In the genomic region with DNA sequence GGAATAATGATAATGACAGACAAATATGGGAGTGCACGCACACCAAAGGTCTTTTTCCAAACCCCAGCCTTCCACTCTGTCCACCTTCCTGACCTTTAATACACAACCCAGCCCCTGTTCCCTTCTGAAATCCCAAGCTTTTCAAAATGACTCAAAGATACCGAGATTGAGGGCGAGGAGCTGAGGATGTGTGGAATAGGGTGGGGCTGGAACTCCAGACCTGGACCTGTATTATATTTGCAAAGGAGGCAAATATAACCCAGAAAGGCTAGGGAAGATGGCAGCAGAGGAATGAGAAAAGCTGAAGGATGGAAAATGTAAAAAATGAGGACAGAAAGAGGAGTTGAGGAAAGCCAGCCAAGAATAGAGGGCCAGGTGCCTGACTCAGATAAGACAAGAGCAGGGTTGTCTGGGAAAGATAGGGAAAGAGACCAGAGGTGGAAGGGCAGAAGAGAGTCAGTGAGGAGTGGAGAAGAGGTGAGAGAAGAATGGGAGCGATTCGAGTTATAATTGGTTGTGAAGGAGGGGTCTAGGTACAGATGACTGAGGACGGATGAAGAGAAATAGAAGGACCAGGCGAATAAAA, we compare ENCODE assay signal across 8 cellular contexts. TPM values are rescaled to one million over a fixed set of nuclear protein-coding genes. Genes with fewer than 3 reads are reported as not detected.
DNase-seq lines count a peak whose midpoint lies in the region; ATAC-seq and TF ChIP-seq lines count a peak whose summit lies in the region.

No MANE protein-coding gene starts in this region.

- peaks cover 23% of the 10 kb centered on the region for H3K9me1 ChIP-seq in IMR-90 (ENCODE audit: insufficient read depth, low read length)

- ATAC-seq in IMR-90 (ENCODE audit: low read depth) = no peak
- no peak for ATAC-seq in lung (ENCODE audit: insufficient read depth, low FRiP score)
- ATAC-seq in GM21717 (IDR thresholded peaks at IDR 0.05; ENCODE audit: unreplicated experiment) = no peak

- peak overlapping the region; percentile 16 for H4K5ac ChIP-seq in IMR-90 (ENCODE audit: low read depth, low read length)

- 40% methylated on average over 2 of the region's 7 CpGs; no CpG with 5 or more reads in 1 of the 2 experiments for WGBS in IMR-90 (ENCODE audit: extremely low coverage in 2 of 2, insufficient read length in 1 of 2), 2 experiments
- WGBS in lung, 2 donors = 33 to 46% methylated on average over 7 of the region's 7 CpGs

- peak overlapping the region; percentile 97 for H3K14ac ChIP-seq in IMR-90 (replicated peaks; ENCODE audit: low read depth, low read length)

- dilution Hi-C loops in IMR-90 (cut with HindIII; ENCODE audit: low sequenced_read_pairs, unreplicated experiment) = no loop called here

- H3K27me3 ChIP-seq in IMR-90 (ENCODE audit: control insufficient read depth, insufficient read depth, low read length) (no peaks in the 10 kb centered on the region), lung (ENCODE audit: control insufficient read depth, insufficient read depth) (no peaks in the 10 kb centered on the region), BE2C (no peaks in the 10 kb centered on the region)

- in situ Hi-C loops in IMR-90 (cut with MboI; ENCODE audit: low sequenced_read_pairs) = no loop called here

- H3K18ac ChIP-seq in IMR-90 (ENCODE audit: low read depth, low read length) = peak overlapping the region; percentile 51

- H2BK5ac ChIP-seq in IMR-90 (ENCODE audit: low read depth, low read length, poor library complexity, severe bottlenecking) = peak overlapping the region; percentile 82

- H2BK15ac ChIP-seq in IMR-90 (ENCODE audit: low read depth, low read length) = peak overlapping the region; percentile 94; the same call in 2 of the 3 replicates

- H3K79me1 ChIP-seq in IMR-90 (ENCODE audit: low read depth in 1 of 2, low read length in 2 of 2) = peaks cover 25 to 60% of the 10 kb centered on the region in 2 experiments

- POLR2A ChIA-PET in IMR-90 (lab: Charles Lee; ENCODE audit: unreplicated experiment) = interaction anchor here (0.5 to 2.5 kb wide), 3 partner anchors 12 to 153 kb away, joined by 3 to 21 read pairs (median 4); a partner anchor contains a TSS

- peak overlapping the region; percentile 94 for H3K23ac ChIP-seq in IMR-90 (ENCODE audit: low read depth, low read length)

- H2BK20ac ChIP-seq in IMR-90 (ENCODE audit: low read depth, low read length) = peak overlapping the region; percentile 83

- peak overlapping the region; percentile 58 for H3K4me2 ChIP-seq in IMR-90 (ENCODE audit: low read depth, low read length)

- peak overlapping the region; percentile 38 to 90 for H4K8ac ChIP-seq in IMR-90 (ENCODE audit: low read depth in 2 of 2, low read length in 2 of 2)

- H3K4me3 ChIP-seq in IMR-90 (ENCODE audit: insufficient read depth, low read depth, low read length) = peak overlapping the region; percentile 67; the same call in 1 of the 2 replicates
- no peak overlapping the region for H3K4me3 ChIP-seq in lung
- no peak overlapping the region; the same call in 1 of the 2 replicates for H3K4me3 ChIP-seq in BE2C (ENCODE audit: low read depth, low read length)

- H3K9me3 ChIP-seq in IMR-90 (ENCODE audit: control insufficient read depth, insufficient read depth, low read length) (no peaks in the 10 kb centered on the region), lung (ENCODE audit: control insufficient read depth in 2 of 2, insufficient read depth in 1 of 2, low read length in 1 of 2) (no peaks in the 10 kb centered on the region), BE2C (no peaks in the 10 kb centered on the region)

- H3K4me1 ChIP-seq in IMR-90 (ENCODE audit: control insufficient read depth, insufficient read depth, low read length) (peaks cover 22% of the 10 kb centered on the region), lung (ENCODE audit: control insufficient read depth in 2 of 2, insufficient read depth in 2 of 2, low read length in 2 of 2) (peaks cover 10 to 15% of the 10 kb centered on the region in 2 donors), BE2C (peaks cover 33% of the 10 kb centered on the region)

- peak overlapping the region; percentile 86 for H2AFZ ChIP-seq in IMR-90 (replicated peaks; ENCODE audit: low read length, poor library complexity)

- TF ChIP-seq RAD21 in IMR-90 (IDR thresholded peaks at IDR 0.05; ENCODE audit: low read length) = no peak

- H3K4ac ChIP-seq in IMR-90 (ENCODE audit: low read depth, low read length) = peak overlapping the region; percentile 97

- DNase-seq in IMR-90 (no peak), astrocyte of the hippocampus (ENCODE audit: low read depth, low spot score) (peak; percentile 24), lung (ENCODE audit: low spot score) (no peak), foreskin melanocyte (no peak), BE2C (no peak)
- DNase-seq in stimulated activated CD8-positive, alpha-beta memory T cell treated with anti-CD3 and anti-CD28 coated beads, Interleukin-4, amount 100 ng/mL, for 48 hours = no peak

- no peak for TF ChIP-seq POLR2A in IMR-90 (IDR thresholded peaks at IDR 0.05; ENCODE audit: low read depth, low read length)

- H3K56ac ChIP-seq in IMR-90 (ENCODE audit: extremely low read depth, insufficient read depth, low read length) = peak overlapping the region; percentile 84; the same call in 1 of the 2 replicates

- H2AK9ac ChIP-seq in IMR-90 (replicated peaks; ENCODE audit: low read depth, low read length, poor library complexity) = peak overlapping the region; percentile 99

- peaks cover 5% of the 10 kb centered on the region for H3K36me3 ChIP-seq in IMR-90 (ENCODE audit: control insufficient read depth, insufficient read depth, low read length)
- H3K36me3 ChIP-seq in lung (ENCODE audit: control insufficient read depth in 2 of 2, insufficient read depth in 2 of 2, low read length in 2 of 2) = peaks cover 0 to 6% of the 10 kb centered on the region in 2 donors
- H3K36me3 ChIP-seq in BE2C = peaks cover 10% of the 10 kb centered on the region

- TF ChIP-seq CTCF in C4-2B (conservative IDR thresholded peaks at IDR 0.05) (no peak), IMR-90 (conservative IDR thresholded peaks at IDR 0.05; ENCODE audit: low read depth, low read length) (no peak), lung (IDR thresholded peaks at IDR 0.05; ENCODE audit: control extremely low read depth, extremely low read depth) (no peak), BE2C (IDR thresholded peaks at IDR 0.05; ENCODE audit: low read depth, low read length) (no peak)

- H3K27ac ChIP-seq in C4-2B (peak overlapping the region; percentile 87), IMR-90 (ENCODE audit: insufficient read depth, low read length) (peak overlapping the region; percentile 85), lung (ENCODE audit: low read depth in 1 of 2, low read length in 1 of 2) (peak overlapping the region; percentile 81 to 95)

- peak overlapping the region; percentile 52 for H3K9ac ChIP-seq in IMR-90 (ENCODE audit: low read depth, low read length)

- BruUV-seq in IMR-90 (replicated peaks; lab: Mats Ljungman, UMichigan) = no TSS peak

- H2BK120ac ChIP-seq in IMR-90 (ENCODE audit: low read depth, low read length) = peak overlapping the region; percentile 81

- CTCF ChIA-PET in IMR-90 (lab: Yijun Ruan, JAX) = interaction anchor here (3.2 kb wide), 1 partner anchor 12 kb away, joined by 27 read pairs; a partner anchor contains a TSS

- peak overlapping the region; percentile 91 for H4K91ac ChIP-seq in IMR-90 (ENCODE audit: insufficient read depth, low read depth, low read length)

- H4K20me1 ChIP-seq in IMR-90 (ENCODE audit: insufficient read depth, low read length) = peaks cover 34% of the 10 kb centered on the region

- H2AK5ac ChIP-seq in IMR-90 (ENCODE audit: low read depth, low read length) = peak overlapping the region; percentile 94

- intact Hi-C loops in IMR-90 (cut with micrococcal nuclease) = loop anchor here (10.0 kb wide), 1 partner anchor 150 kb away; no protein-coding TSS in a partner anchor

TF ChIP-seq in IMR-90, 13 proteins besides CTCF, POLR2A, EP300 and RAD21:
- TF ChIP-seq CEBPB (IDR thresholded peaks at IDR 0.05; ENCODE audit: low read depth, low read length) (no peak), RCOR1 (IDR thresholded peaks at IDR 0.05; ENCODE audit: insufficient replicate concordance, low read length) (no peak), MAFK (IDR thresholded peaks at IDR 0.05; ENCODE audit: low read depth, low read length) (no peak)

RNA-seq across cellular contexts. Expression of a gene that starts 1.0 kb away (rescaled TPM):
- total RNA-seq in IMR-90 (2012; rRNA removed) = 11.4 and 17.2 TPM in 2 replicates
- 275 and 288 TPM in 2 replicates for polyA plus RNA-seq in IMR-90 (2012; rRNA removed)
- polyA plus RNA-seq in IMR-90 (2012; cell fraction: cytosol; rRNA removed) = 442 and 548 TPM in 2 replicates
- polyA plus RNA-seq in IMR-90 (2012; cell fraction: nucleus; rRNA removed; ENCODE audit: low replicate concordance) = 174 and 202 TPM in 2 replicates
- 100 to 1,000 TPM in 1 of 2 donors, 10 to 100 TPM in 1; 65.6 to 301 TPM for total RNA-seq in lung
- 100 to 1,000 TPM; 196 to 801 TPM for polyA plus RNA-seq in lung
- polyA plus RNA-seq in BE2C (2012; ENCODE audit: insufficient read depth, insufficient read length, low read depth) = 888 TPM

RNA-seq across cellular contexts. Expression of a gene that starts 7.2 kb away (rescaled TPM):
- not detected in 2 replicates for total RNA-seq in IMR-90 (2012; rRNA removed)
- 0.41 and 0.66 TPM in 2 replicates for polyA plus RNA-seq in IMR-90 (2012; rRNA removed)
- 0.05 and 0.09 TPM in 2 replicates for polyA plus RNA-seq in IMR-90 (2012; cell fraction: cytosol; rRNA removed)
- polyA plus RNA-seq in IMR-90 (2012; cell fraction: nucleus; rRNA removed; ENCODE audit: low replicate concordance) = 4.4 and 9.6 TPM in 2 replicates
- 1 to 10 TPM in 1 of 2 donors, under 1 TPM in 1; 0.82 to 1.7 TPM for total RNA-seq in lung
- polyA plus RNA-seq in lung = 1 to 10 TPM; 1.2 to 1.7 TPM
- 2.0 TPM for polyA plus RNA-seq in BE2C (2012; ENCODE audit: insufficient read depth, insufficient read length, low read depth)

RNA-seq across cellular contexts. Expression of a gene that starts 12.2 kb away (rescaled TPM):
- total RNA-seq in IMR-90 (2012; rRNA removed) (236 and 244 TPM in 2 replicates), lung (100 to 1,000 TPM in 1 of 2 donors, 10 to 100 TPM in 1; 95.9 to 160 TPM)
- polyA plus RNA-seq in IMR-90 (2012; rRNA removed) (359 and 403 TPM in 2 replicates), lung (100 to 1,000 TPM; 169 to 171 TPM)
- polyA plus RNA-seq in IMR-90 (2012; cell fraction: cytosol; rRNA removed) = 225 and 535 TPM in 2 replicates
- 257 and 322 TPM in 2 replicates for polyA plus RNA-seq in IMR-90 (2012; cell fraction: nucleus; rRNA removed; ENCODE audit: low replicate concordance)
- 486 TPM for polyA plus RNA-seq in BE2C (2012; ENCODE audit: insufficient read depth, insufficient read length, low read depth)

RNA-seq across cellular contexts. Expression of a gene that starts 24.2 kb away (rescaled TPM):
- 4.2 and 5.7 TPM in 2 replicates for total RNA-seq in IMR-90 (2012; rRNA removed)
- polyA plus RNA-seq in IMR-90 (2012; rRNA removed) = 15.0 and 15.7 TPM in 2 replicates
- 11.0 and 13.1 TPM in 2 replicates for polyA plus RNA-seq in IMR-90 (2012; cell fraction: cytosol; rRNA removed)
- polyA plus RNA-seq in IMR-90 (2012; cell fraction: nucleus; rRNA removed; ENCODE audit: low replicate concordance) = 10.0 and 11.9 TPM in 2 replicates
- 10 to 100 TPM; 60.6 to 83.7 TPM for total RNA-seq in lung
- polyA plus RNA-seq in lung = 10 to 100 TPM; 20.6 to 45.5 TPM
- polyA plus RNA-seq in BE2C (2012; ENCODE audit: insufficient read depth, insufficient read length, low read depth) = 0.52 TPM

RNA-seq across cellular contexts. Expression of a gene that starts 41.3 kb away (rescaled TPM):
- total RNA-seq in IMR-90 (2012; rRNA removed) = 51.4 and 58.8 TPM in 2 replicates
- polyA plus RNA-seq in IMR-90 (2012; rRNA removed) = 135 and 138 TPM in 2 replicates
- polyA plus RNA-seq in IMR-90 (2012; cell fraction: cytosol; rRNA removed) = 142 and 155 TPM in 2 replicates
- 205 and 256 TPM in 2 replicates for polyA plus RNA-seq in IMR-90 (2012; cell fraction: nucleus; rRNA removed; ENCODE audit: low replicate concordance)
- 10 to 100 TPM; 40.1 to 74.7 TPM for total RNA-seq in lung
- 10 to 100 TPM; 53.4 to 69.0 TPM for polyA plus RNA-seq in lung
- polyA plus RNA-seq in BE2C (2012; ENCODE audit: insufficient read depth, insufficient read length, low read depth) = 335 TPM
